ENCODE assay signal across 9 cellular contexts in genomic region chr19:55210120-55210493, GRCh38. TPM values are rescaled to one million over a fixed set of nuclear protein-coding genes. Genes with fewer than 3 reads are reported as not detected.
DNase-seq lines count a peak whose midpoint lies in the region; ATAC-seq and TF ChIP-seq lines count a peak whose summit lies in the region.
"Had no signal": no experiment of that assay in that cellular context is flagged by ENCODE, and none has a peak within 500 bp of the region (broad histone marks: within the 10 kb centered on the region; RNA-seq: fewer than 3 reads in every experiment).

No MANE protein-coding gene starts in this region.

- H3K4me3 ChIP-seq in RWPE2 (ENCODE audit: severe bottlenecking) (no peak overlapping the region), Karpas-422 (ENCODE audit: low read length) (no peak overlapping the region)

- ATAC-seq in Right ventricle myocardium superior (ENCODE audit: poor library complexity), result peak; percentile 21
- ATAC-seq in Right ventricle myocardium inferior, result no peak
- ATAC-seq in RWPE2 (ENCODE audit: low read depth), result peak; percentile 82

- H3K9me3 Mint-ChIP-seq in type B pancreatic cell, result peaks cover 5% of the 10 kb centered on the region

- intact Hi-C loops in Right ventricle myocardium superior (cut with DNase I), result no loop called here
- intact Hi-C loops in Right ventricle myocardium inferior (cut with DNase I), result loop anchor here (2.0 kb wide), 1 partner anchor 49 kb away; no protein-coding TSS in a partner anchor

- no peaks in the 10 kb centered on the region for H3K9me2 ChIP-seq in Karpas-422 (replicated peaks; ENCODE audit: insufficient read depth, low read length)

- H3K27me3 ChIP-seq in RWPE2 (ENCODE audit: insufficient read depth, poor library complexity, severe bottlenecking), result no peaks in the 10 kb centered on the region
- no peaks in the 10 kb centered on the region for H3K27me3 ChIP-seq in Karpas-422 (ENCODE audit: low read length)

- H3K4me2 ChIP-seq in Karpas-422 (ENCODE audit: low read depth, low read length, poor library complexity, severe bottlenecking), result no peak overlapping the region

- H3K27me3 Mint-ChIP-seq in type B pancreatic cell, result peaks cover 3% of the 10 kb centered on the region

- H3K4me3 Mint-ChIP-seq in type B pancreatic cell, result peak overlapping the region; percentile 49

- H3K4me1 ChIP-seq in RWPE2 (ENCODE audit: insufficient read depth, poor library complexity, severe bottlenecking) (peaks cover 21% of the 10 kb centered on the region), Karpas-422 (ENCODE audit: low read length) (peaks cover 12% of the 10 kb centered on the region)

- TF ChIP-seq CTCF in RWPE2 (IDR thresholded peaks at IDR 0.05; ENCODE audit: poor library complexity, severe bottlenecking) (no peak), type B pancreatic cell (conservative IDR thresholded peaks at IDR 0.05) (no peak)

- no peak overlapping the region for H3K9ac ChIP-seq in Karpas-422 (ENCODE audit: low read length)

- peak overlapping the region; percentile 78 for H3K27ac Mint-ChIP-seq in type B pancreatic cell

- H3K9me3 ChIP-seq in RWPE2 (ENCODE audit: severe bottlenecking) (peaks cover 3% of the 10 kb centered on the region), Karpas-422 (ENCODE audit: low read length) (no peaks in the 10 kb centered on the region)

- H3K36me3 Mint-ChIP-seq in type B pancreatic cell, result no peaks in the 10 kb centered on the region

- DNase-seq in Right ventricle myocardium superior (no peak), Right ventricle myocardium inferior (ENCODE audit: missing footprints) (no peak), RWPE2 (ENCODE audit: low spot score) (no peak), foreskin melanocyte (peak; percentile 59), type B pancreatic cell (ENCODE audit: extremely low spot score, unreplicated experiment) (no peak), retina (no peak), Karpas-422 (no peak)
- no peak for DNase-seq in NK-92 treated with Interleukin-12 subunit alpha and Interleukin-12 subunit beta, amount 100 ng/mL, for 24 hours (lab: John Stamatoyannopoulos, UW)
- DNase-seq: NCI-H1048 had no signal

- no peaks in the 10 kb centered on the region for H3K79me2 ChIP-seq in Karpas-422 (ENCODE audit: low read length)

- 0 out of 2 replicates have a peak, but pooled peaks cover 5% of the 10 kb centered on the region for H4K20me1 ChIP-seq in Karpas-422 (ENCODE audit: insufficient read depth, low read depth, low read length)

- H3K36me3 ChIP-seq in RWPE2 (ENCODE audit: low read depth) (no peaks in the 10 kb centered on the region), Karpas-422 (ENCODE audit: insufficient read depth, low read length) (no peaks in the 10 kb centered on the region)

- no peak overlapping the region for H2AFZ ChIP-seq in Karpas-422 (ENCODE audit: low read length)

- peak overlapping the region; percentile 61 for H3K27ac ChIP-seq in RWPE2 (ENCODE audit: poor library complexity, severe bottlenecking)
- H3K27ac ChIP-seq in Karpas-422 (ENCODE audit: low read length), result no peak overlapping the region

- H3K4me1 Mint-ChIP-seq in type B pancreatic cell (ENCODE audit: unreplicated experiment), result peaks cover 13% of the 10 kb centered on the region

RNA-seq across cellular contexts. Expression of gene PTPRH, which starts 0.8 kb away (rescaled TPM):
- total RNA-seq in Right ventricle myocardium superior (0.54 TPM), Right ventricle myocardium inferior (0.87 TPM), type B pancreatic cell (ENCODE audit: low replicate concordance) (3.9 and 4.3 TPM in 2 replicates)
- total RNA-seq in Karpas-422 (2014; rRNA removed; shearing (Covaris generic); ENCODE audit: low replicate concordance), result 1.4 TPM in 1 of 2 replicates, not detected in the other

RNA-seq across cellular contexts. Expression of gene TMEM86B, which starts 18.5 kb away (rescaled TPM):
- 2.3 TPM for total RNA-seq in Right ventricle myocardium superior
- total RNA-seq in Right ventricle myocardium inferior, result 1.6 TPM
- total RNA-seq in type B pancreatic cell (ENCODE audit: low replicate concordance), result 14.4 and 19.0 TPM in 2 replicates
- 7.8 and 9.5 TPM in 2 replicates for total RNA-seq in Karpas-422 (2014; rRNA removed; shearing (Covaris generic); ENCODE audit: low replicate concordance)

RNA-seq across cellular contexts. Expression of gene SYT5, which starts 30.0 kb away (rescaled TPM):
- total RNA-seq in Right ventricle myocardium superior (not detected), Right ventricle myocardium inferior (not detected), type B pancreatic cell (ENCODE audit: low replicate concordance) (5.0 and 9.1 TPM in 2 replicates)
- total RNA-seq in Karpas-422 (2014; rRNA removed; shearing (Covaris generic); ENCODE audit: low replicate concordance), result not detected in 2 replicates

RNA-seq across cellular contexts. Expression of gene DNAAF3, which starts 43.7 kb away (rescaled TPM):
- total RNA-seq in Right ventricle myocardium superior (0.59 TPM), Right ventricle myocardium inferior (0.73 TPM), type B pancreatic cell (ENCODE audit: low replicate concordance) (5.9 and 12.2 TPM in 2 replicates)
- total RNA-seq in Karpas-422 (2014; rRNA removed; shearing (Covaris generic); ENCODE audit: low replicate concordance), result 2.5 and 4.2 TPM in 2 replicates

RNA-seq across cellular contexts. Expression of gene PPP6R1, which starts 48.7 kb away (rescaled TPM):
- total RNA-seq in Right ventricle myocardium superior (37.1 TPM), Right ventricle myocardium inferior (39.5 TPM), type B pancreatic cell (ENCODE audit: low replicate concordance) (71.5 and 72.3 TPM in 2 replicates)
- 134 and 231 TPM in 2 replicates for total RNA-seq in Karpas-422 (2014; rRNA removed; shearing (Covaris generic); ENCODE audit: low replicate concordance)
